ENCODE assay signal across 8 cellular contexts in the genomic region with DNA sequence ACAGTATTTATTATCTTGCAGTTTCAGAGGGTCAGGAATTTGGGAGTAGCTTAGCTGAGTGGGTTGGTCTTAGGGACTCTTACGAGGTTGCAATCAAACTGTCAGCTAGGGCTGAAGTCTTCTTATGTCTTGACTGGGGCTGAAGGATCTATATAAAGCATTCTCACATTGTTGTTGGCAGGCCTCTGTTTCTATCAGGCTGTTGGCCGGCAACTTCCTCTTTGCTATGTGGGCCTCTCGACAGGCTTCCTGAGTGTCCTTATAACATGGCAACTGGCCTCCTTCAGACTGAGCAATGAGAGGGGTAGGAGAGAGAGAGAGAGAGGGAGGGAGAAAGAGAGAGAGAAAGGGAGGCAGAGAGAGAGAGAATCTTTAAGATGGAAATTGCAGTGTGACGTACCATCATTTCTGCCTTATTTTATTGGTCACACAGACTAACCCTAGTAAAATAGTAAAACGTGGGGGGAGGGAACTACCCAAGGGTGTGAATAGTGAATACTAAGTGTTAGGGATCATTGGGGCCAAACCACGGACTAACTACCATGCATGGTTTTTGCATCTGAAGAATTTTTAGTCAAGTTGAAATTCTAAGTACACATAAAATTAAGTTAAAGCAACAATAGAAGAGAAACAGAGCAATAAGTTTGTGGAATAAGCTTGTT.
DNase-seq lines count a peak whose midpoint lies in the region; ATAC-seq and TF ChIP-seq lines count a peak whose summit lies in the region.

No MANE protein-coding gene starts in this region.

- no peak for DNase-seq in coronary artery (ENCODE audit: low spot score)
- DNase-seq in pons (ENCODE audit: low spot score): peak; percentile 64
- no peak for DNase-seq in COLO829 (ENCODE audit: low spot score)
- no peak for DNase-seq in NCI-H1092 treated with DMSO at 0.1 percent for 48 hours (lab: John Stamatoyannopoulos, UW)
- DNase-seq in activated T-cell treated with anti-CD3 and anti-CD28 coated beads for 4 hours: no peak
- DNase-seq in NCI-H748 treated with DMSO at 0.1 percent for 48 hours (lab: John Stamatoyannopoulos, UW): no peak

- TF ChIP-seq CTCF in coronary artery (IDR thresholded peaks at IDR 0.05): no peak

- ATAC-seq in GM19035 (IDR thresholded peaks at IDR 0.05; ENCODE audit: unreplicated experiment): peak; percentile 76
- ATAC-seq in HG03280 (IDR thresholded peaks at IDR 0.05; ENCODE audit: unreplicated experiment): peak; percentile 76

- H3K4me3 ChIP-seq in coronary artery: peak overlapping the region; percentile 23

- H3K27ac ChIP-seq in coronary artery: peak overlapping the region in 1 of 2 donors; percentile 34
